Comparison of ENCODE assay signal across 24 cellular contexts in genomic region chr5:179260324-179261070, GRCh38.
DNase-seq lines count a peak whose midpoint lies in the region; ATAC-seq, FAIRE-seq and TF ChIP-seq lines count a peak whose summit lies in the region.
"Had no signal": no experiment of that assay in that cellular context is flagged by ENCODE, and none has a peak within 500 bp of the region (broad histone marks: within the 10 kb centered on the region; RNA-seq: fewer than 3 reads in every experiment).

No MANE protein-coding gene starts in this region.

- peak overlapping the region; percentile 3 to 17 for H2BK12ac ChIP-seq in mesenchymal stem cell (ENCODE audit: low read length in 2 of 2)

- no peak overlapping the region for H3K4me2 ChIP-seq in IMR-90 (ENCODE audit: low read depth, low read length)
- H3K4me2 ChIP-seq in mesenchymal stem cell (ENCODE audit: low read length, poor library complexity, severe bottlenecking) = no peak overlapping the region
- peak overlapping the region; percentile 29 for H3K4me2 ChIP-seq in smooth muscle cell
- H3K4me2 ChIP-seq: PC-9 had no signal

- no peak overlapping the region for H3K4ac ChIP-seq in IMR-90 (ENCODE audit: low read depth, low read length)
- no peak overlapping the region for H3K4ac ChIP-seq in mesenchymal stem cell (ENCODE audit: low read depth in 1 of 2, low read length in 2 of 2)

- H3K27me3 ChIP-seq in IMR-90 (ENCODE audit: control insufficient read depth, insufficient read depth, low read length) = no peaks in the 10 kb centered on the region
- no peaks in the 10 kb centered on the region for H3K27me3 ChIP-seq in mesenchymal stem cell (ENCODE audit: control insufficient read depth in 1 of 2, insufficient read depth in 1 of 2, low read length in 2 of 2)
- H3K27me3 ChIP-seq in smooth muscle cell (ENCODE audit: low read depth) = no peaks in the 10 kb centered on the region
- H3K27me3 ChIP-seq: pancreas, sigmoid colon had no signal

- H2BK20ac ChIP-seq in IMR-90 (ENCODE audit: low read depth, low read length) = no peak overlapping the region; the same call in 1 of the 2 replicates

- peaks cover 4% of the 10 kb centered on the region for H3F3A ChIP-seq in smooth muscle cell (ENCODE audit: low read depth)

- H3K18ac ChIP-seq in IMR-90 (ENCODE audit: low read depth, low read length) (no peak overlapping the region), mesenchymal stem cell (ENCODE audit: low read depth in 1 of 2, low read length in 2 of 2) (no peak overlapping the region)

- 0 out of 4 replicates have a peak overlapping the region, but pooled peaks of 1 of the 2 experiments have one; percentile 20 for H4K8ac ChIP-seq in IMR-90 (ENCODE audit: low read depth in 2 of 2, low read length in 2 of 2)
- H4K8ac ChIP-seq in mesenchymal stem cell (ENCODE audit: low read length) = no peak overlapping the region

- H3K56ac ChIP-seq in IMR-90 (ENCODE audit: extremely low read depth, insufficient read depth, low read length) = no peak overlapping the region

- H3K14ac ChIP-seq in IMR-90 (replicated peaks; ENCODE audit: low read depth, low read length) = no peak overlapping the region
- H3K14ac ChIP-seq in mesenchymal stem cell (ENCODE audit: low read length in 2 of 2) = no peak overlapping the region

- no peaks in the 10 kb centered on the region for H3K9me3 Mint-ChIP-seq in HFFc6
- H3K9me3 Mint-ChIP-seq: CD14-positive monocyte; mesothelial cell of epicardium; naive thymus-derived CD8-positive, alpha-beta T cell; T-cell had no signal

- H3K36me3 Mint-ChIP-seq in HFFc6 (ENCODE audit: low read depth) = peaks cover 5% of the 10 kb centered on the region; the same call in 1 of the 2 replicates
- H3K36me3 Mint-ChIP-seq: CD14-positive monocyte; mesothelial cell of epicardium; naive thymus-derived CD8-positive, alpha-beta T cell; T-cell had no signal

- 0 out of 2 replicates have a peak overlapping the region, but pooled peaks have one; percentile 5 for H3K27ac Mint-ChIP-seq in HFFc6
- H3K27ac Mint-ChIP-seq: CD14-positive monocyte; mesothelial cell of epicardium; naive thymus-derived CD8-positive, alpha-beta T cell; T-cell had no signal

- H2BK15ac ChIP-seq in IMR-90 (ENCODE audit: low read depth, low read length) (no peak overlapping the region), mesenchymal stem cell (ENCODE audit: low read depth, poor library complexity, severe bottlenecking) (no peak overlapping the region)

- no peak for FAIRE-seq in urothelium cell line (lab: Jason Lieb, UNC)
- FAIRE-seq: GM12878, pancreas, TTC549 had no signal

- no peak for ATAC-seq in IMR-90 (ENCODE audit: low read depth)
- no peak for ATAC-seq in HG03097 (IDR thresholded peaks at IDR 0.05; ENCODE audit: low FRiP score, unreplicated experiment)
- no peak for ATAC-seq in GM19397 (IDR thresholded peaks at IDR 0.05; ENCODE audit: unreplicated experiment)
- ATAC-seq: GM12878; left lung; naive thymus-derived CD8-positive, alpha-beta T cell; pancreas; T-cell had no signal

- POLR2A ChIA-PET in IMR-90 (lab: Charles Lee; ENCODE audit: unreplicated experiment) = no interaction called here

- no peak overlapping the region for H2AK9ac ChIP-seq in IMR-90 (replicated peaks; ENCODE audit: low read depth, low read length, poor library complexity)

- dilution Hi-C loops in IMR-90 (cut with HindIII; ENCODE audit: low sequenced_read_pairs, unreplicated experiment) = no loop called here

- no peak for TF ChIP-seq RAD21 in IMR-90 (IDR thresholded peaks at IDR 0.05; ENCODE audit: low read length)

- H4K5ac ChIP-seq in IMR-90 (ENCODE audit: low read depth, low read length) = no peak overlapping the region

- H3K27me3 Mint-ChIP-seq in HFFc6 (ENCODE audit: insufficient read depth) = peaks cover 5% of the 10 kb centered on the region
- H3K27me3 Mint-ChIP-seq: T-cell had no signal

- H3K79me1 ChIP-seq in IMR-90 (ENCODE audit: low read depth in 1 of 2, low read length in 2 of 2) (peaks cover 18 to 68% of the 10 kb centered on the region in 2 experiments), mesenchymal stem cell (replicated peaks; ENCODE audit: low read length, poor library complexity, severe bottlenecking) (no peaks in the 10 kb centered on the region)

- H3K9me3 ChIP-seq in IMR-90 (ENCODE audit: control insufficient read depth, insufficient read depth, low read length) (no peaks in the 10 kb centered on the region), mesenchymal stem cell (ENCODE audit: control insufficient read depth, low read length) (no peaks in the 10 kb centered on the region), smooth muscle cell (replicated peaks; ENCODE audit: low read depth) (no peaks in the 10 kb centered on the region)
- H3K9me3 ChIP-seq: left lung, pancreas, sigmoid colon had no signal

- TF ChIP-seq POLR2A in IMR-90 (IDR thresholded peaks at IDR 0.05; ENCODE audit: low read depth, low read length) = no peak

- H3K9me1 ChIP-seq in IMR-90 (ENCODE audit: insufficient read depth, low read length) = peaks cover 15% of the 10 kb centered on the region; the same call in 1 of the 2 replicates

- no peak for DNase-seq in HFFc6
- no peak for DNase-seq in IMR-90
- DNase-seq in mesenchymal stem cell = no peak
- DNase-seq in smooth muscle cell (lab: John Stamatoyannopoulos, UW; ENCODE audit: unreplicated experiment) = no peak
- no peak for DNase-seq in urothelium cell line (ENCODE audit: low spot score)
- DNase-seq: activated CD4-positive, alpha-beta T cell treated with anti-CD3 and anti-CD28 coated beads for 4 hours; activated gamma-delta T cell; Calu3; NCI-H1092; NCI-H187; NCI-H2171 treated with DMSO at 0.1 percent for 48 hours; NK-92 treated with Interleukin-12 subunit alpha and Interleukin-12 subunit beta, amount 100 ng/mL, for 24 hours had no signal

- BruUV-seq in IMR-90 (replicated peaks; lab: Mats Ljungman, UMichigan) = no TSS peak

- WGBS in IMR-90 (ENCODE audit: extremely low coverage in 2 of 2, insufficient read length in 1 of 2), 2 experiments = 90% methylated on average over 23 of the region's 27 CpGs; no CpG with 5 or more reads in 1 of the 2 experiments
- 93% methylated on average over 27 of the region's 27 CpGs for WGBS in mesenchymal stem cell
- WGBS in smooth muscle cell (ENCODE audit: low lambda C conversion rate) = 94% methylated on average over 27 of the region's 27 CpGs

- H3K4me3 ChIP-seq in IMR-90 (ENCODE audit: insufficient read depth, low read depth, low read length) (no peak overlapping the region), mesenchymal stem cell (ENCODE audit: insufficient read depth in 1 of 2, low read depth in 1 of 2, low read length in 2 of 2) (no peak overlapping the region), smooth muscle cell (no peak overlapping the region)
- H3K4me3 ChIP-seq: GM12878, left lung, pancreas, PC-9, sigmoid colon had no signal

- H2AFZ ChIP-seq in IMR-90 (replicated peaks; ENCODE audit: low read length, poor library complexity) (no peak overlapping the region), mesenchymal stem cell (ENCODE audit: low read depth, low read length) (no peak overlapping the region), smooth muscle cell (ENCODE audit: low read depth) (no peak overlapping the region)
- H2AFZ ChIP-seq: PC-9 had no signal

- no peak overlapping the region for H3K27ac ChIP-seq in IMR-90 (ENCODE audit: insufficient read depth, low read length)
- H3K27ac ChIP-seq in mesenchymal stem cell (ENCODE audit: low read length, poor library complexity, severe bottlenecking) = no peak overlapping the region
- H3K27ac ChIP-seq in smooth muscle cell (ENCODE audit: low read depth) = no peak overlapping the region
- H3K27ac ChIP-seq: left lung, pancreas, PC-9, sigmoid colon had no signal

- no peak overlapping the region for H3K4me3 Mint-ChIP-seq in HFFc6
- H3K4me3 Mint-ChIP-seq: CD14-positive monocyte; mesothelial cell of epicardium; naive thymus-derived CD8-positive, alpha-beta T cell; T-cell had no signal

- no peaks in the 10 kb centered on the region; the same call in 1 of the 2 replicates for H4K20me1 ChIP-seq in IMR-90 (ENCODE audit: insufficient read depth, low read length)
- H4K20me1 ChIP-seq in smooth muscle cell (ENCODE audit: low read depth) = no peaks in the 10 kb centered on the region

- H3K4me1 ChIP-seq in IMR-90 (ENCODE audit: control insufficient read depth, insufficient read depth, low read length) = peaks cover 23% of the 10 kb centered on the region
- peaks cover 29% of the 10 kb centered on the region for H3K4me1 ChIP-seq in mesenchymal stem cell (ENCODE audit: control insufficient read depth, insufficient read depth, low read depth, low read length)
- peaks cover 12% of the 10 kb centered on the region for H3K4me1 ChIP-seq in smooth muscle cell (ENCODE audit: low read depth)
- H3K4me1 ChIP-seq: pancreas had no signal

- H3K36me3 ChIP-seq in IMR-90 (ENCODE audit: control insufficient read depth, insufficient read depth, low read length) (peaks cover 6% of the 10 kb centered on the region; the same call in 1 of the 2 replicates), mesenchymal stem cell (ENCODE audit: control insufficient read depth in 1 of 2, insufficient read depth in 2 of 2, low read depth in 1 of 2, low read length in 2 of 2) (peaks cover 0 to 16% of the 10 kb centered on the region in 2 experiments), smooth muscle cell (ENCODE audit: low read depth) (no peaks in the 10 kb centered on the region)
- H3K36me3 ChIP-seq: left lung, pancreas, sigmoid colon had no signal

- H3K9ac ChIP-seq in IMR-90 (ENCODE audit: low read depth, low read length) (no peak overlapping the region), mesenchymal stem cell (ENCODE audit: low read length) (no peak overlapping the region), smooth muscle cell (ENCODE audit: low read depth) (no peak overlapping the region)

- H3K23ac ChIP-seq in IMR-90 (ENCODE audit: low read depth, low read length) (no peak overlapping the region), mesenchymal stem cell (ENCODE audit: low read length in 2 of 2) (no peak overlapping the region)

- no peak for TF ChIP-seq CTCF in HFFc6 (IDR thresholded peaks at IDR 0.05)
- TF ChIP-seq CTCF in IMR-90 (conservative IDR thresholded peaks at IDR 0.05; ENCODE audit: low read depth, low read length) = no peak
- no peak for TF ChIP-seq CTCF in smooth muscle cell (IDR thresholded peaks at IDR 0.05; ENCODE audit: borderline replicate concordance, insufficient read depth, poor library complexity, severe bottlenecking)

- H2BK120ac ChIP-seq in IMR-90 (ENCODE audit: low read depth, low read length) (no peak overlapping the region), mesenchymal stem cell (ENCODE audit: low read depth, low read length) (no peak overlapping the region)

- no peak overlapping the region for H2BK5ac ChIP-seq in IMR-90 (ENCODE audit: low read depth, low read length, poor library complexity, severe bottlenecking)
- H2BK5ac ChIP-seq in mesenchymal stem cell (ENCODE audit: low read depth, low read length, poor library complexity, severe bottlenecking) = no peak overlapping the region

- H2AK5ac ChIP-seq in IMR-90 (ENCODE audit: low read depth, low read length) (peak overlapping the region; percentile 43; the same call in 1 of the 2 replicates), mesenchymal stem cell (ENCODE audit: low read length, severe bottlenecking) (no peak overlapping the region)

- intact Hi-C loops in IMR-90 (cut with micrococcal nuclease) = loop anchor here (2.0 kb wide), 1 partner anchor 82 kb away; no protein-coding TSS in a partner anchor

- CTCF ChIA-PET in IMR-90 (lab: Yijun Ruan, JAX) = interaction anchor here (0.7 kb wide), 1 partner anchor 63 kb away, joined by 3 read pairs; no protein-coding TSS in a partner anchor

- in situ Hi-C loops in IMR-90 (cut with MboI; ENCODE audit: low sequenced_read_pairs) = no loop called here

- H3K79me2 ChIP-seq in smooth muscle cell (ENCODE audit: low read depth) = no peaks in the 10 kb centered on the region

- H4K91ac ChIP-seq in IMR-90 (ENCODE audit: insufficient read depth, low read depth, low read length) (peak overlapping the region; percentile 28; the same call in 1 of the 2 replicates), mesenchymal stem cell (ENCODE audit: low read length) (no peak overlapping the region)

- H3K4me1 Mint-ChIP-seq in HFFc6 (ENCODE audit: low read depth) = peaks cover 30% of the 10 kb centered on the region
- H3K4me1 Mint-ChIP-seq: CD14-positive monocyte; naive thymus-derived CD8-positive, alpha-beta T cell; T-cell had no signal
